Comparison of ENCODE assay signal across 31 cellular contexts in genomic region chr1:81583878-81584277, GRCh38.
"Had no signal": no experiment of that assay in that cellular context is flagged by ENCODE, and none has a peak within 500 bp of the region (broad histone marks: within the 10 kb centered on the region; RNA-seq: fewer than 3 reads in every experiment).

No MANE protein-coding gene starts in this region.

- H3K27ac ChIP-seq: adrenal gland, ascending aorta, cardiac muscle cell, colonic mucosa, heart right ventricle, ovary, suprapubic skin, tibial artery, upper lobe of right lung had no signal

- H3K27me3 ChIP-seq: adrenal gland, ascending aorta, cardiac muscle cell, colonic mucosa, heart right ventricle, ovary, sigmoid colon, suprapubic skin, tibial artery, upper lobe of right lung had no signal

- H3K9me3 ChIP-seq: adrenal gland, ascending aorta, colonic mucosa, heart right ventricle, ovary, sigmoid colon, suprapubic skin, tibial artery, upper lobe of right lung had no signal

- ATAC-seq: heart right ventricle; stimulated activated memory B cell treated with anti-CD40 and anti-IgM and Interleukin-4, amounts not matched to agents 10 μg/mL and 1 μg/mL and 100 μg/mL, for 72 hours; stimulated activated naive CD8-positive, alpha-beta T cell treated with anti-CD3 and anti-CD28 coated beads, Interleukin-15, amount 100 ng/mL, for 72 hours; T-helper 17 cell; upper lobe of right lung had no signal

- DNase-seq: activated CD4-positive, alpha-beta memory T cell treated with anti-CD3 and anti-CD28 coated beads for 36 hours; activated CD4-positive, alpha-beta T cell treated with anti-CD3 and anti-CD28 coated beads, Interleukin-2, amount 10 ng/mL, durations not matched to agents 24 days and 14 days; activated CD4-positive, CD25-positive, alpha-beta regulatory T cell treated with anti-CD3 and anti-CD28 coated beads, Interleukin-2, amount 50 U/mL, for 72 hours; activated CD8-positive, alpha-beta memory T cell treated with anti-CD3 and anti-CD28 coated beads, Interleukin-2, amount 50 U/mL, for 4 hours; activated effector memory CD4-positive, alpha-beta T cell treated with anti-CD3 and anti-CD28 coated beads, Interleukin-2, amount 50 U/mL, for 16 hours; activated naive CD4-positive, alpha-beta T cell treated with anti-CD3 and anti-CD28 coated beads for 36 hours; activated naive CD8-positive, alpha-beta T cell treated with anti-CD3 and anti-CD28 coated beads for 36 hours; activated T-cell treated with anti-CD3 and anti-CD28 coated beads, Interleukin-2, amount 50 U/mL, for 1 hour; adrenal gland; cerebellar nuclear complex; colonic mucosa; effector memory CD4-positive, alpha-beta T cell; erythroblast; foreskin fibroblast; heart right ventricle; mammary epithelial cell; naive B cell; ovary; sigmoid colon; small intestine; stimulated activated CD4-positive, alpha-beta T cell treated with anti-CD3 and anti-CD28 coated beads, Interleukin-4, amount 100 ng/mL, for 4 hours; stimulated activated CD8-positive, alpha-beta memory T cell treated with anti-CD3 and anti-CD28 coated beads, Interleukin-4, amount 100 ng/mL, for 48 hours; stimulated activated naive CD8-positive, alpha-beta T cell treated with anti-CD3 and anti-CD28 coated beads, Interleukin-15, amount 100 ng/mL, for 72 hours; T-helper 17 cell; T1000; tibial artery; upper lobe of right lung had no signal

- H3K4me1 ChIP-seq: adrenal gland, ascending aorta, colonic mucosa, heart right ventricle, suprapubic skin, upper lobe of right lung had no signal

- H3K4me3 ChIP-seq: adrenal gland, ascending aorta, cardiac muscle cell, colonic mucosa, heart right ventricle, ovary, sigmoid colon, suprapubic skin, tibial artery, upper lobe of right lung had no signal

- H3K36me3 ChIP-seq: adrenal gland, ascending aorta, cardiac muscle cell, colonic mucosa, heart right ventricle, ovary, sigmoid colon, suprapubic skin, tibial artery, upper lobe of right lung had no signal
